Comparison of ENCODE assay signal across 8 cellular contexts in the genomic region with DNA sequence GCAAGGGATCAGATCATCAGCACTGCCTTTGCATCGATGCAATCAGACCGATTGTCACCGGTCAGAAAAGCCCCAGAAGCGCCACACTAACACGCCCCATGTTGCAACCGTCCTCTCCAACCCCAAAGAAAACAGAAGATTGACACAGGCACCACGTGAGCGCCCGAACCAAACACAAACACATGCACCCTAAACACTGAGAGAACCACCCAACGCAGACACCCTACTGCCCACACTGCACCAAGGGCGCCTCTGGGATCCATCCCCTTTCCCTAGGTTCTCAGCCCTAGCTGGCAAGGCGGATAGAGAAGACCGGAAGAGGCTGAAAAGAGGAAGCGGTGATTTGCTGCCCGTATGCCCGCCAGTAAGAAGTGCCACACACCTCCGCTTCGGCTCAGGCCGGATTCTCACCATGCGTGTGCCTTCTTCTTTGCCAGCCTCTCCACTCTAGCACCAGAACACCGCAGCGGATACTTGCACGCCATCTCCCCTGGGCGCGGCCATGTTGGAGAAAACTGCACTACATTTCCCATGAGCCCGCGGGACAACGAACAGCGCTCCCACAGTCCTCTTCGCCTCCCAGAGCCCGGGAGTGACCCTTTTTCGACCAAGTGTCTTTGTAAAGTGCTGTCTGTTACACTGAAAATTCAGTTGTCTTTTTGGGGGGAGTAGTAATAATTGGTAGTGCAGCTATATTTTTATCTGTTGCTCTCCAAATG. TPM values are rescaled to one million over a fixed set of nuclear protein-coding genes. Genes with fewer than 3 reads are reported as not detected.
DNase-seq lines count a peak whose midpoint lies in the region; ATAC-seq and TF ChIP-seq lines count a peak whose summit lies in the region.

A gene with protein sequence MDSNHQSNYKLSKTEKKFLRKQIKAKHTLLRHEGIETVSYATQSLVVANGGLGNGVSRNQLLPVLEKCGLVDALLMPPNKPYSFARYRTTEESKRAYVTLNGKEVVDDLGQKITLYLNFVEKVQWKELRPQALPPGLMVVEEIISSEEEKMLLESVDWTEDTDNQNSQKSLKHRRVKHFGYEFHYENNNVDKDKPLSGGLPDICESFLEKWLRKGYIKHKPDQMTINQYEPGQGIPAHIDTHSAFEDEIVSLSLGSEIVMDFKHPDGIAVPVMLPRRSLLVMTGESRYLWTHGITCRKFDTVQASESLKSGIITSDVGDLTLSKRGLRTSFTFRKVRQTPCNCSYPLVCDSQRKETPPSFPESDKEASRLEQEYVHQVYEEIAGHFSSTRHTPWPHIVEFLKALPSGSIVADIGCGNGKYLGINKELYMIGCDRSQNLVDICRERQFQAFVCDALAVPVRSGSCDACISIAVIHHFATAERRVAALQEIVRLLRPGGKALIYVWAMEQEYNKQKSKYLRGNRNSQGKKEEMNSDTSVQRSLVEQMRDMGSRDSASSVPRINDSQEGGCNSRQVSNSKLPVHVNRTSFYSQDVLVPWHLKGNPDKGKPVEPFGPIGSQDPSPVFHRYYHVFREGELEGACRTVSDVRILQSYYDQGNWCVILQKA (minus strand): TSS at position 517 of the 719 bp plus-strand sequence. CDS start 4,842 bp downstream, outside the sequence.

- no peak within 1 kb of the TSS for H2BK12ac ChIP-seq in trophoblast cell (ENCODE audit: low read length)

- H3K18ac ChIP-seq in trophoblast cell (ENCODE audit: low read length), result peak within 1 kb of the TSS; percentile 21

- peak within 1 kb of the TSS; percentile 60 for H4K12ac ChIP-seq in trophoblast cell (ENCODE audit: low read depth, low read length)

- H3K9ac ChIP-seq in MM.1S (ENCODE audit: low read length) (peak within 1 kb of the TSS; percentile 76), trophoblast cell (ENCODE audit: low read length) (peak within 1 kb of the TSS; percentile 80)

- H4K20me1 ChIP-seq in MM.1S (ENCODE audit: insufficient read depth, low read length), result no peaks in the 10 kb centered on the region

- peak within 1 kb of the TSS; percentile 18 for H3K4ac ChIP-seq in trophoblast cell (ENCODE audit: low read depth, low read length)

- no peaks in the 10 kb centered on the region for H3K9me2 ChIP-seq in MM.1S (replicated peaks; ENCODE audit: insufficient read depth, low read length)

- no peak within 1 kb of the TSS for H2AK5ac ChIP-seq in trophoblast cell (ENCODE audit: low read length)

- in situ Hi-C loops in HAP-1 (cut with MboI; ENCODE audit: low sequenced_read_pairs), result no loop called here

- H2BK120ac ChIP-seq in trophoblast cell (ENCODE audit: insufficient read depth, low read length, poor library complexity), result peak within 1 kb of the TSS; percentile 61

- TF ChIP-seq POLR2A in tibial nerve (IDR thresholded peaks at IDR 0.05), result no peak

- peak within 1 kb of the TSS; percentile 95 for H3K27ac Mint-ChIP-seq in activated naive CD4-positive, alpha-beta T cell treated with anti-CD3 and anti-CD28 coated beads, Interleukin-2, amount 50 U/mL, for 24 hours

- H3K14ac ChIP-seq in trophoblast cell (ENCODE audit: low read length), result peak within 1 kb of the TSS; percentile 48

- H3K4me2 ChIP-seq in MM.1S (ENCODE audit: low read depth, low read length), result peak within 1 kb of the TSS; percentile 74
- H3K4me2 ChIP-seq in trophoblast cell (ENCODE audit: low read length), result peak within 1 kb of the TSS; percentile 98

- no peaks in the 10 kb centered on the region for H3K9me3 ChIP-seq in HAP-1
- no peaks in the 10 kb centered on the region for H3K9me3 ChIP-seq in MM.1S (replicated peaks; ENCODE audit: insufficient read depth, low read length)
- no peaks in the 10 kb centered on the region for H3K9me3 ChIP-seq in trophoblast cell (ENCODE audit: insufficient read depth, low read depth, low read length)
- H3K9me3 ChIP-seq in tibial nerve, result no peaks in the 10 kb centered on the region

- H3K9me3 Mint-ChIP-seq in activated naive CD4-positive, alpha-beta T cell treated with anti-CD3 and anti-CD28 coated beads, Interleukin-2, amount 50 U/mL, for 24 hours, result no peaks in the 10 kb centered on the region

- peak within 1 kb of the TSS; percentile 83 for H4K8ac ChIP-seq in trophoblast cell (ENCODE audit: low read depth, low read length)

- H3K27me3 ChIP-seq in HAP-1 (ENCODE audit: low read depth) (no peaks in the 10 kb centered on the region), MM.1S (replicated peaks; ENCODE audit: insufficient read depth, low read length) (no peaks in the 10 kb centered on the region), trophoblast cell (ENCODE audit: insufficient read depth, low read length) (no peaks in the 10 kb centered on the region), tibial nerve (no peaks in the 10 kb centered on the region)

- WGBS in trophoblast cell (ENCODE audit: extremely low coverage, insufficient coverage, insufficient read length), result no CpG with 5 or more reads among the region's 32 CpGs
- 1% methylated on average over 30 to 32 of the region's 32 CpGs for WGBS in tibial nerve, 2 donors

- TF ChIP-seq EP300 in tibial nerve (IDR thresholded peaks at IDR 0.05), result peak in 1 of 2 donors; percentile 63

- peaks cover 4% of the 10 kb centered on the region for H3K79me1 ChIP-seq in trophoblast cell (ENCODE audit: low read length)

- peaks cover 65% of the 10 kb centered on the region for H3K4me1 Mint-ChIP-seq in activated naive CD4-positive, alpha-beta T cell treated with anti-CD3 and anti-CD28 coated beads, Interleukin-2, amount 50 U/mL, for 24 hours

- intact Hi-C loops in Right ventricle myocardium inferior (cut with DNase I), result no loop called here

- TF ChIP-seq CTCF in MM.1S (IDR thresholded peaks at IDR 0.05; ENCODE audit: low read length) (no peak), tibial nerve (IDR thresholded peaks at IDR 0.05) (no peak)

- ATAC-seq in SK-N-SH treated with all-trans-retinoic acid at 6 μM for 48 hours, result peak; percentile 94
- ATAC-seq in Right ventricle myocardium inferior, result peak; percentile 96

- peak; percentile 91 for DNase-seq in GF-D8 (lab: John Stamatoyannopoulos, UW)
- DNase-seq in HAP-1 (ENCODE audit: low spot score in 2 of 2), result peak; percentile 77 to 82
- peak; percentile 78 for DNase-seq in MM.1S
- DNase-seq in Right ventricle myocardium inferior (ENCODE audit: missing footprints), result peak; percentile 89
- peak; percentile 37 to 68 for DNase-seq in trophoblast cell
- peak; percentile 57 to 74 for DNase-seq in tibial nerve (ENCODE audit: low spot score in 2 of 2)

- H3K36me3 Mint-ChIP-seq in activated naive CD4-positive, alpha-beta T cell treated with anti-CD3 and anti-CD28 coated beads, Interleukin-2, amount 50 U/mL, for 24 hours, result peaks cover 2% of the 10 kb centered on the region

- H3K4me3 ChIP-seq in HAP-1, result peak within 1 kb of the TSS; percentile 83
- peak within 1 kb of the TSS; percentile 91 for H3K4me3 ChIP-seq in MM.1S (ENCODE audit: low read length)
- H3K4me3 ChIP-seq in trophoblast cell (ENCODE audit: low read depth, low read length), result peak within 1 kb of the TSS; percentile 97
- H3K4me3 ChIP-seq in tibial nerve, result peak within 1 kb of the TSS; percentile 60 to 91 (median 82)

- H3K27ac ChIP-seq in MM.1S (ENCODE audit: low read length) (peak within 1 kb of the TSS; percentile 72), trophoblast cell (ENCODE audit: low read depth, low read length) (no peak within 1 kb of the TSS), tibial nerve (peak within 1 kb of the TSS; percentile 24 to 87 (median 76))

- H3K79me2 ChIP-seq in MM.1S (ENCODE audit: low read length) (peaks cover 43% of the 10 kb centered on the region), trophoblast cell (ENCODE audit: control insufficient read depth, insufficient read depth, low read length, poor library complexity) (no peaks in the 10 kb centered on the region)

- H3F3A ChIP-seq in MM.1S (ENCODE audit: insufficient read depth, low read length), result peaks cover 28% of the 10 kb centered on the region

- H3K27me3 Mint-ChIP-seq in activated naive CD4-positive, alpha-beta T cell treated with anti-CD3 and anti-CD28 coated beads, Interleukin-2, amount 50 U/mL, for 24 hours, result no peaks in the 10 kb centered on the region

- no peaks in the 10 kb centered on the region for H3K36me3 ChIP-seq in HAP-1 (replicated peaks)
- no peaks in the 10 kb centered on the region; the same call in 1 of the 2 replicates for H3K36me3 ChIP-seq in MM.1S (replicated peaks; ENCODE audit: insufficient read depth, low read length)
- no peaks in the 10 kb centered on the region for H3K36me3 ChIP-seq in trophoblast cell (ENCODE audit: control insufficient read depth in 1 of 2, insufficient read depth in 2 of 2, low read length in 2 of 2)
- H3K36me3 ChIP-seq in tibial nerve, result no peaks in the 10 kb centered on the region

- no peak within 1 kb of the TSS for H2BK5ac ChIP-seq in trophoblast cell (ENCODE audit: low read depth, low read length, poor library complexity)

- peaks cover 12% of the 10 kb centered on the region for H3K4me1 ChIP-seq in HAP-1
- H3K4me1 ChIP-seq in MM.1S (ENCODE audit: low read length), result peaks cover 38% of the 10 kb centered on the region
- H3K4me1 ChIP-seq in trophoblast cell (ENCODE audit: control insufficient read depth in 1 of 2, insufficient read depth in 2 of 2, low read length in 2 of 2), result peaks cover 0 to 6% of the 10 kb centered on the region in 2 experiments
- H3K4me1 ChIP-seq in tibial nerve, result peaks cover 0 to 35% (median 16%) of the 10 kb centered on the region in 4 donors

- peak within 1 kb of the TSS; percentile 84 for H2AFZ ChIP-seq in MM.1S (ENCODE audit: low read length)
- H2AFZ ChIP-seq in trophoblast cell (ENCODE audit: insufficient read depth, low read length, poor library complexity), result peak within 1 kb of the TSS; percentile 81

- H4K91ac ChIP-seq in trophoblast cell (ENCODE audit: low read depth, low read length), result peak within 1 kb of the TSS; percentile 60

- H3K4me3 Mint-ChIP-seq in activated naive CD4-positive, alpha-beta T cell treated with anti-CD3 and anti-CD28 coated beads, Interleukin-2, amount 50 U/mL, for 24 hours, result peak within 1 kb of the TSS; percentile 92

- no peak within 1 kb of the TSS for H3K23ac ChIP-seq in trophoblast cell (ENCODE audit: low read length)

TF ChIP-seq in SK-N-SH treated with all-trans-retinoic acid at 6 μM for 48 hours, 23 proteins besides CTCF, POLR2A, EP300 and RAD21 (continues in another document):
- TF ChIP-seq BACH2 (CRISPR knock-in tag; IDR thresholded peaks at IDR 0.05; ENCODE audit: borderline replicate concordance), result no peak

RNA-seq across cellular contexts. Expression of the gene that starts here (rescaled TPM):
- 5.5 TPM for total RNA-seq in Right ventricle myocardium inferior
- 2.9 and 3.2 TPM in 2 replicates for polyA plus RNA-seq in trophoblast cell (2013)
- total RNA-seq in tibial nerve, result 1 to 10 TPM; 3.6 to 6.3 (median 5.5) TPM
